ENCODE assay signal across 8 cellular contexts in genomic region chr2:168246483-168247340, GRCh38. TPM values are rescaled to one million over a fixed set of nuclear protein-coding genes. Genes with fewer than 3 reads are reported as not detected.
DNase-seq lines count a peak whose midpoint lies in the region; ATAC-seq and TF ChIP-seq lines count a peak whose summit lies in the region.

No MANE protein-coding gene starts in this region.

- H3K27ac ChIP-seq in mucosa of rectum (ENCODE audit: low read depth in 2 of 2, low read length in 2 of 2), result peak overlapping the region; percentile 71 to 77

- H3K4me3 ChIP-seq in epithelial cell of proximal tubule (ENCODE audit: low read depth, low read length) (peak overlapping the region; percentile 87), mucosa of rectum (ENCODE audit: low read length in 2 of 2) (peak overlapping the region; percentile 63 to 79)

- H3K9me3 ChIP-seq in mucosa of rectum (ENCODE audit: control insufficient read depth in 2 of 2, low read length in 2 of 2), result no peaks in the 10 kb centered on the region

- H3K9ac ChIP-seq in mucosa of rectum (ENCODE audit: low read depth in 1 of 2, low read length in 2 of 2), result peak overlapping the region; percentile 63 to 92

- ATAC-seq in GM18858 (IDR thresholded peaks at IDR 0.05; ENCODE audit: unreplicated experiment), result peak; percentile 50
- ATAC-seq in HG03095 (IDR thresholded peaks at IDR 0.05; ENCODE audit: unreplicated experiment), result peak; percentile 50

- peaks cover 14 to 33% of the 10 kb centered on the region in 2 donors for H3K4me1 ChIP-seq in mucosa of rectum (ENCODE audit: control insufficient read depth in 2 of 2, insufficient read depth in 2 of 2, low read length in 2 of 2)

- H3K27me3 ChIP-seq in mucosa of rectum (ENCODE audit: control insufficient read depth in 2 of 2, insufficient read depth in 2 of 2, low read length in 2 of 2), result no peaks in the 10 kb centered on the region

- no peaks in the 10 kb centered on the region for H3K36me3 ChIP-seq in mucosa of rectum (ENCODE audit: control insufficient read depth in 2 of 2, insufficient read depth in 2 of 2, low read length in 2 of 2)

- peak; percentile 59 for DNase-seq in AG08395 (ENCODE audit: low spot score)
- DNase-seq in NOMO-1 treated with dmso at 0.1 percent for 144 hours (lab: John Stamatoyannopoulos, UW; ENCODE audit: unreplicated experiment), result peak; percentile 12
- DNase-seq in activated T-cell treated with anti-CD3 and anti-CD28 coated beads for 4 hours, result peak; percentile 58
- DNase-seq in epithelial cell of proximal tubule (ENCODE audit: low read depth), result no peak
- DNase-seq in stimulated activated CD8-positive, alpha-beta memory T cell treated with anti-CD3 and anti-CD28 coated beads, Interleukin-4, amount 100 ng/mL, for 4 hours (ENCODE audit: low read depth in 2 of 2, low spot score in 1 of 2), result peak; percentile 38 to 56

- TF ChIP-seq CTCF in epithelial cell of proximal tubule (conservative IDR thresholded peaks at IDR 0.05; ENCODE audit: low read depth, low read length), result peak; percentile 57

RNA-seq across cellular contexts. Expression of gene STK39, which starts 0.7 kb away (rescaled TPM):
- total RNA-seq in epithelial cell of proximal tubule, result 32.3 and 46.0 TPM in 2 replicates
